In the genomic region with DNA sequence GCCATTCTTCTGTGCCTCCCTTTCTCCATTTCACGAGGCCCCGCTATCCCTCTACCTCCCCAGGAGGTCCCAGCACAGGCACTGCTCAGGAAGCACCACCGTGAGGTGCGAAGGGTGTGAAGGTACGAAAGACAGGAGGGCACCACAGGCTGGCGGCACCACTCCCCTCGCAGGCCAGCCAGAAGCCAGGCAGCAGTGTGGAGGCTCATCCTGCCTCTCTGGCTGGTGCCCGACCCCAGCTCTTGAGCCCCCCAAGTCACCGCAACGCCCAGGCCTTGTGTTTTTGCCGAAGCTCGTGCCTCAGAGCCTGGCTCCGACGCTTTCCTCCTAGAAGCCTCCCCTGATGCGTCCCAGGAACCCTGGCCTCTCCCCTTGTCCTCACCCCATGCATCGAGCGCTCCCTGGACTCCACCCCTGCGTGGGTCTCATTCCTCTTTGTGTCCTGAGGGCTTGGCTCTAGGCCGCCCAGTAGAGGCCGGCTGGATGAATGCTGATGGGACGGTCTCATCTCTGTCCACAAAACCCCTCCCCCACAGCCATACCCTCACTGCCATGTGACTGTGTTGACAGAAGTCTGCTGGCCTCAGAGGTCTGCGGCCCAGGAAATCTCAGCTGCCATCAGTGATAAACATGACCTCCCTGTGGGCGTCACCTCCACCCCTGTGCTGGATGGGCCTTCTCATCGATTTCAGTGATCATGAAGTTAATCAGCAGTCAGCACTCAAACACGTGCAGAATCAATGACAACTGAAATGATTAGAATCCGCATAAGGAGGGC, we compare ENCODE assay signal across 2 cellular contexts.
A peak's percentile ranks its signal among the peaks of the same experiment; 100 is the strongest.
TF ChIP-seq lines count a peak whose summit lies in the region.

No MANE protein-coding gene starts in this region.

TF ChIP-seq in IMR-90, 13 proteins besides CTCF, POLR2A, EP300 and RAD21:
- TF ChIP-seq MXI1 (IDR thresholded peaks at IDR 0.05; ENCODE audit: borderline replicate concordance, low read depth, low read length) (no peak), MAZ (IDR thresholded peaks at IDR 0.05; ENCODE audit: borderline replicate concordance, low read depth, low read length) (no peak), BHLHE40 (IDR thresholded peaks at IDR 0.05; ENCODE audit: low read depth, low read length) (no peak), FOS (IDR thresholded peaks at IDR 0.05; ENCODE audit: low read depth, low read length) (no peak), CHD1 (IDR thresholded peaks at IDR 0.05; ENCODE audit: low read depth, low read length) (no peak)
- TF ChIP-seq, protein P1, sequence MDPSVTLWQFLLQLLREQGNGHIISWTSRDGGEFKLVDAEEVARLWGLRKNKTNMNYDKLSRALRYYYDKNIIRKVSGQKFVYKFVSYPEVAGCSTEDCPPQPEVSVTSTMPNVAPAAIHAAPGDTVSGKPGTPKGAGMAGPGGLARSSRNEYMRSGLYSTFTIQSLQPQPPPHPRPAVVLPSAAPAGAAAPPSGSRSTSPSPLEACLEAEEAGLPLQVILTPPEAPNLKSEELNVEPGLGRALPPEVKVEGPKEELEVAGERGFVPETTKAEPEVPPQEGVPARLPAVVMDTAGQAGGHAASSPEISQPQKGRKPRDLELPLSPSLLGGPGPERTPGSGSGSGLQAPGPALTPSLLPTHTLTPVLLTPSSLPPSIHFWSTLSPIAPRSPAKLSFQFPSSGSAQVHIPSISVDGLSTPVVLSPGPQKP (IDR thresholded peaks at IDR 0.05; ENCODE audit: borderline replicate concordance, low read depth, low read length): no peak
TF ChIP-seq in IMR-90: peak in this region for 0.

TF ChIP-seq in K562, 482 proteins besides CTCF, POLR2A, EP300 and RAD21 (continues in another document):
- TF ChIP-seq GATA2 (CRISPR knock-in tag; IDR thresholded peaks at IDR 0.05) (peak; percentile 48; the same call in 1 of the 2 replicates), L3MBTL2 (IDR thresholded peaks at IDR 0.05) (peak; percentile 53), ZNF121 (CRISPR knock-in tag; conservative IDR thresholded peaks at IDR 0.05) (no peak), ZFP30 (CRISPR knock-in tag; IDR thresholded peaks at IDR 0.05; ENCODE audit: borderline replicate concordance) (no peak), SUPT5H (IDR thresholded peaks at IDR 0.05) (no peak), NR2C2 (CRISPR knock-in tag; IDR thresholded peaks at IDR 0.05) (no peak), NR2C2 (tag; IDR thresholded peaks at IDR 0.05) (peak; percentile 49; the same call in 1 of the 2 replicates), JUND (IDR thresholded peaks at IDR 0.05; ENCODE audit: borderline replicate concordance, low read depth, low read length) (peak; percentile 35; the same call in 1 of the 2 replicates), JUND (tag; IDR thresholded peaks at IDR 0.05; ENCODE audit: borderline replicate concordance, low read depth, low read length) (no peak; the same call in 2 of the 3 replicates), TOE1 (IDR thresholded peaks at IDR 0.05; ENCODE audit: borderline replicate concordance) (0 out of 2 replicates have a peak, but pooled peaks have one; percentile 35), TOE1 (CRISPR knock-in tag; IDR thresholded peaks at IDR 0.05; ENCODE audit: borderline replicate concordance, low read depth) (no peak), ZKSCAN1 (IDR thresholded peaks at IDR 0.05; ENCODE audit: low read depth, low read length) (no peak), SMAD4 (CRISPR knock-in tag; conservative IDR thresholded peaks at IDR 0.05) (0 out of 2 replicates have a peak, but pooled peaks have one; percentile 39), TCF3 (CRISPR knock-in tag; IDR thresholded peaks at IDR 0.05) (peak; percentile 54), TEAD4 (IDR thresholded peaks at IDR 0.05; ENCODE audit: low read length) (0 out of 2 replicates have a peak, but pooled peaks have one; percentile 29), TEAD4 (CRISPR knock-in tag; IDR thresholded peaks at IDR 0.05; ENCODE audit: borderline replicate concordance) (no peak), ZNF41 (CRISPR knock-in tag; conservative IDR thresholded peaks at IDR 0.05) (no peak), USF1 (CRISPR knock-in tag; IDR thresholded peaks at IDR 0.05) (peak; percentile 53; the same call in 1 of the 2 replicates), KLF16 (IDR thresholded peaks at IDR 0.05) (peak; percentile 35; the same call in 1 of the 2 replicates), ZBTB1 (CRISPR knock-in tag; IDR thresholded peaks at IDR 0.05; ENCODE audit: borderline replicate concordance, low read depth) (no peak), CBX1 (IDR thresholded peaks at IDR 0.05; ENCODE audit: low read depth) (no peak), U2AF2 (optimal IDR thresholded peaks at IDR 0.05; ENCODE audit: low read depth, low read length) (no peak), FOXA3 (CRISPR knock-in tag; conservative IDR thresholded peaks at IDR 0.05 in 1 of 2, IDR thresholded peaks at IDR 0.05 in 1 of 2) (peak in 1 of 2 experiments; percentile 69; a peak in 2 of 4 replicates), ZNF431 (CRISPR knock-in tag; IDR thresholded peaks at IDR 0.05) (no peak), SMAD1 (IDR thresholded peaks at IDR 0.05; ENCODE audit: low read depth, low read length, partially characterized antibody) (no peak), THAP12 (CRISPR knock-in tag; IDR thresholded peaks at IDR 0.05) (no peak), MTA3 (IDR thresholded peaks at IDR 0.05; ENCODE audit: borderline replicate concordance) (no peak), CBFA2T2 (conservative IDR thresholded peaks at IDR 0.05) (peak; percentile 53), EGR1 (conservative IDR thresholded peaks at IDR 0.05) (0 out of 2 replicates have a peak, but pooled peaks have one; percentile 20), RNF2 (IDR thresholded peaks at IDR 0.05) (peak; percentile 48; the same call in 1 of the 2 replicates), NFRKB (IDR thresholded peaks at IDR 0.05; ENCODE audit: low read depth) (no peak), RAD51 (IDR thresholded peaks at IDR 0.05; ENCODE audit: borderline replicate concordance, low read depth) (peak; percentile 43; the same call in 1 of the 2 replicates), TAL1 (IDR thresholded peaks at IDR 0.05) (peak; percentile 41), ARID1B (IDR thresholded peaks at IDR 0.05) (peak; percentile 58), RBM25 (IDR thresholded peaks at IDR 0.05; ENCODE audit: low read depth, low read length, severe bottlenecking) (no peak), NR4A1 (CRISPR knock-in tag; IDR thresholded peaks at IDR 0.05) (no peak), NR4A1 (tag; IDR thresholded peaks at IDR 0.05) (no peak), CXXC5 (CRISPR knock-in tag; IDR thresholded peaks at IDR 0.05) (peak; percentile 40; the same call in 1 of the 2 replicates), DIDO1 (tag; IDR thresholded peaks at IDR 0.05; ENCODE audit: low read depth) (no peak), NR2C1 (IDR thresholded peaks at IDR 0.05) (no peak), NR2C1 (tag; IDR thresholded peaks at IDR 0.05) (0 out of 2 replicates have a peak, but pooled peaks have one; percentile 54), JUN (IDR thresholded peaks at IDR 0.05; ENCODE audit: borderline replicate concordance, low read depth, low read length) (peak; percentile 31; the same call in 1 of the 2 replicates), JUN (CRISPR knock-in tag; IDR thresholded peaks at IDR 0.05; ENCODE audit: borderline replicate concordance) (no peak), NR0B1 (IDR thresholded peaks at IDR 0.05; ENCODE audit: partially characterized antibody) (no peak), TFAP4 (CRISPR knock-in tag; IDR thresholded peaks at IDR 0.05; ENCODE audit: borderline replicate concordance) (peak; percentile 52; the same call in 1 of the 2 replicates), FOXP1 (CRISPR knock-in tag; IDR thresholded peaks at IDR 0.05) (no peak), POLR2G (IDR thresholded peaks at IDR 0.05; ENCODE audit: low read depth, low read length) (peak; percentile 45; the same call in 1 of the 2 replicates), MYC (IDR thresholded peaks at IDR 0.05; ENCODE audit: low read depth, low read length) (peak; percentile 54; the same call in 1 of the 2 replicates), MYC (CRISPR knock-in tag; IDR thresholded peaks at IDR 0.05; ENCODE audit: borderline replicate concordance, low read depth) (no peak), FOXJ2 (tag; IDR thresholded peaks at IDR 0.05) (peak; percentile 84), ESRRA (IDR thresholded peaks at IDR 0.05; ENCODE audit: borderline replicate concordance, low read depth) (peak; percentile 42; the same call in 1 of the 2 replicates), RCOR1 (IDR thresholded peaks at IDR 0.05; ENCODE audit: borderline replicate concordance in 1 of 2, low read depth in 2 of 2, low read length in 2 of 2) (peak in 1 of 2 experiments; percentile 98; a peak in 2 of 4 replicates)
- TF ChIP-seq, protein P2, sequence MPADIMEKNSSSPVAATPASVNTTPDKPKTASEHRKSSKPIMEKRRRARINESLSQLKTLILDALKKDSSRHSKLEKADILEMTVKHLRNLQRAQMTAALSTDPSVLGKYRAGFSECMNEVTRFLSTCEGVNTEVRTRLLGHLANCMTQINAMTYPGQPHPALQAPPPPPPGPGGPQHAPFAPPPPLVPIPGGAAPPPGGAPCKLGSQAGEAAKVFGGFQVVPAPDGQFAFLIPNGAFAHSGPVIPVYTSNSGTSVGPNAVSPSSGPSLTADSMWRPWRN (IDR thresholded peaks at IDR 0.05; ENCODE audit: low read depth): peak; percentile 53; the same call in 1 of the 2 replicates
- TF ChIP-seq, protein P3, sequence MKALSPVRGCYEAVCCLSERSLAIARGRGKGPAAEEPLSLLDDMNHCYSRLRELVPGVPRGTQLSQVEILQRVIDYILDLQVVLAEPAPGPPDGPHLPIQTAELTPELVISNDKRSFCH (CRISPR knock-in tag; IDR thresholded peaks at IDR 0.05): no peak
- TF ChIP-seq, protein P3 (tag; IDR thresholded peaks at IDR 0.05): no peak
- TF ChIP-seq, protein P4, sequence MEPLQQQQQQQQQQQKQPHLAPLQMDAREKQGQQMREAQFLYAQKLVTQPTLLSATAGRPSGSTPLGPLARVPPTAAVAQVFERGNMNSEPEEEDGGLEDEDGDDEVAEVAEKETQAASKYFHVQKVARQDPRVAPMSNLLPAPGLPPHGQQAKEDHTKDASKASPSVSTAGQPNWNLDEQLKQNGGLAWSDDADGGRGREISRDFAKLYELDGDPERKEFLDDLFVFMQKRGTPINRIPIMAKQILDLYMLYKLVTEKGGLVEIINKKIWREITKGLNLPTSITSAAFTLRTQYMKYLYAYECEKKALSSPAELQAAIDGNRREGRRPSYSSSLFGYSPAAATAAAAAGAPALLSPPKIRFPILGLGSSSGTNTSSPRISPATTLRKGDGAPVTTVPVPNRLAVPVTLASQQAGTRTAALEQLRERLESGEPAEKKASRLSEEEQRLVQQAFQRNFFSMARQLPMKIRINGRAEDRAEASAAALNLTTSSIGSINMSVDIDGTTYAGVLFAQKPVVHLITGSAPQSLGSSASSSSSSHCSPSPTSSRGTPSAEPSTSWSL (CRISPR knock-in tag; IDR thresholded peaks at IDR 0.05; ENCODE audit: borderline replicate concordance): no peak
- TF ChIP-seq, protein P5, sequence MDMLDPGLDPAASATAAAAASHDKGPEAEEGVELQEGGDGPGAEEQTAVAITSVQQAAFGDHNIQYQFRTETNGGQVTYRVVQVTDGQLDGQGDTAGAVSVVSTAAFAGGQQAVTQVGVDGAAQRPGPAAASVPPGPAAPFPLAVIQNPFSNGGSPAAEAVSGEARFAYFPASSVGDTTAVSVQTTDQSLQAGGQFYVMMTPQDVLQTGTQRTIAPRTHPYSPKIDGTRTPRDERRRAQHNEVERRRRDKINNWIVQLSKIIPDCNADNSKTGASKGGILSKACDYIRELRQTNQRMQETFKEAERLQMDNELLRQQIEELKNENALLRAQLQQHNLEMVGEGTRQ (CRISPR knock-in tag; IDR thresholded peaks at IDR 0.05): peak; percentile 62; the same call in 1 of the 2 replicates
